ENCODE assay signal across 16 cellular contexts in the genomic region with DNA sequence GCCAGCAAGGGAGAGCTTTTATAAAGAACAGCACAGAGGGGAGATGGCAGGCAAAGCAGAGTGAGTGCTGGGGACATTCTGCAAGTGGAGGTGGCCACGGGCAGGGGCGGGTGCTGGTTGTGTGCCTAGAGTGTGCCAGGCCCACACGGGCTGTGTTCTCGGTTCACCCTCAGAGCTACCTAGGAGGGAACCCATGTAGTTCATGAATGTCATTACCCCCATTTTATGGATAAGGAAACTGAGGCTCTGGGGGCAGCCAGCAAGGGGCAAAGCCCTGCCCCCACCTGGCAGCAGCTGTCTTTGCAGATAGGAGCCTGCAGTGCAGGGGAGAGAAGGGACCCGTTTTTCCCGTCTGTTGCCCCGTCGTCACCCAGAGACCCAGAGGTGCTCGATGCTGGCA.
A peak's percentile ranks its signal among the peaks of the same experiment; 100 is the strongest.
DNase-seq lines count a peak whose midpoint lies in the region; ATAC-seq and TF ChIP-seq lines count a peak whose summit lies in the region.
"Had no signal": no experiment of that assay in that cellular context is flagged by ENCODE, and none has a peak within 500 bp of the region (broad histone marks: within the 10 kb centered on the region; RNA-seq: fewer than 3 reads in every experiment).

No MANE protein-coding gene starts in this region.

- H3K36me3 Mint-ChIP-seq in CD14-positive monocyte = peaks cover 6 to 10% of the 10 kb centered on the region in 2 donors
- peaks cover 6% of the 10 kb centered on the region for H3K36me3 Mint-ChIP-seq in activated naive CD8-positive, alpha-beta T cell treated with anti-CD3 and anti-CD28 coated beads for 36 hours
- H3K36me3 Mint-ChIP-seq: CD8-positive, alpha-beta T cell had no signal

- no peak overlapping the region for H3K9ac ChIP-seq in neuronal stem cell (ENCODE audit: low read depth, low read length, poor library complexity)
- H3K9ac ChIP-seq: GM23248 had no signal

- 0 out of 2 replicates have a peak, but pooled peaks cover 4% of the 10 kb centered on the region for H3K9me3 ChIP-seq in Panc1 (ENCODE audit: control insufficient read depth, insufficient read depth, low read depth, low read length)
- H3K9me3 ChIP-seq in neuronal stem cell (replicated peaks in 1 of 2; ENCODE audit: control insufficient read depth in 2 of 2, insufficient read depth in 1 of 2, low read depth in 1 of 2, low read length in 2 of 2) = peaks cover 6 to 17% of the 10 kb centered on the region in 2 donors

- peak overlapping the region; percentile 67 for H2AK5ac ChIP-seq in neuronal stem cell (ENCODE audit: low read depth, low read length)

- no peak overlapping the region for H2AFZ ChIP-seq in neuronal stem cell (ENCODE audit: low read length)
- H2AFZ ChIP-seq: GM23248 had no signal

- ATAC-seq in Panc1 (0 out of 2 replicates have a peak, but pooled peaks have one; percentile 3), HG02642 (IDR thresholded peaks at IDR 0.05; ENCODE audit: poor library complexity, unreplicated experiment) (no peak)
- ATAC-seq: CD8-positive, alpha-beta T cell had no signal

- CTCF ChIA-PET in Panc1 (lab: Charles Lee) = no interaction called here

- TF ChIP-seq CTCF in CD14-positive monocyte (IDR thresholded peaks at IDR 0.05) (no peak), Panc1 (IDR thresholded peaks at IDR 0.05) (no peak)

- no peak overlapping the region for H2BK12ac ChIP-seq in neuronal stem cell (ENCODE audit: low read length)

- H3K4ac ChIP-seq in neuronal stem cell (ENCODE audit: low read length) = no peak overlapping the region

- H3K27me3 ChIP-seq in Panc1 (ENCODE audit: control insufficient read depth, insufficient read depth, low read length) (no peaks in the 10 kb centered on the region), neuronal stem cell (ENCODE audit: control insufficient read depth in 3 of 3, insufficient read depth in 3 of 3, low read depth in 1 of 3, low read length in 3 of 3) (peaks cover 0 to 28% (median 0%) of the 10 kb centered on the region in 3 experiments)

- intact Hi-C loops in CD14-positive monocyte (cut with micrococcal nuclease) = loop anchor here in 1 of 2 donors (10.0 kb wide), 1 partner anchor 88 kb away; the partner anchor contains the start of gene NCOR2
- intact Hi-C loops in Panc1 (cut with micrococcal nuclease; ENCODE audit: unreplicated experiment) = no loop called here

- no peak overlapping the region for H2BK15ac ChIP-seq in neuronal stem cell (ENCODE audit: low read length)

- peak overlapping the region; percentile 88 to 96 (median 91) for H3K27ac Mint-ChIP-seq in CD14-positive monocyte
- no peak overlapping the region for H3K27ac Mint-ChIP-seq in activated naive CD8-positive, alpha-beta T cell treated with anti-CD3 and anti-CD28 coated beads for 36 hours
- H3K27ac Mint-ChIP-seq: B cell; CD8-positive, alpha-beta T cell had no signal

- H3K79me1 ChIP-seq in neuronal stem cell (ENCODE audit: low read depth, low read length) = no peaks in the 10 kb centered on the region

- H2BK120ac ChIP-seq in neuronal stem cell (ENCODE audit: low read depth, low read length) = no peak overlapping the region

- H3K4me2 ChIP-seq in neuronal stem cell (ENCODE audit: insufficient read depth, low read length, poor library complexity, severe bottlenecking) = no peak overlapping the region

- peak overlapping the region; percentile 43 for H3K14ac ChIP-seq in neuronal stem cell (ENCODE audit: low read length)

- H3K18ac ChIP-seq in neuronal stem cell (ENCODE audit: low read length) = peak overlapping the region; percentile 67

- H3K9me3 Mint-ChIP-seq in CD14-positive monocyte = peaks cover 8 to 18% (median 13%) of the 10 kb centered on the region in 7 donors
- peaks cover 21% of the 10 kb centered on the region for H3K9me3 Mint-ChIP-seq in activated naive CD8-positive, alpha-beta T cell treated with anti-CD3 and anti-CD28 coated beads for 36 hours

- POLR2A ChIA-PET in Panc1 (lab: Charles Lee) = no interaction called here

- peak overlapping the region; percentile 62 to 80 for H3K4me3 Mint-ChIP-seq in CD14-positive monocyte
- H3K4me3 Mint-ChIP-seq in activated naive CD8-positive, alpha-beta T cell treated with anti-CD3 and anti-CD28 coated beads for 36 hours = no peak overlapping the region
- H3K4me3 Mint-ChIP-seq: B cell; CD8-positive, alpha-beta T cell had no signal

- no peak overlapping the region for H4K8ac ChIP-seq in neuronal stem cell (ENCODE audit: low read depth, low read length)

- no peak overlapping the region for H3K23ac ChIP-seq in neuronal stem cell (ENCODE audit: low read depth, low read length, poor library complexity)

- DNase-seq in CD14-positive monocyte (ENCODE audit: low spot score) (no peak), Panc1 (ENCODE audit: low read depth, low spot score) (no peak), neuronal stem cell (ENCODE audit: low spot score) (no peak), Kasumi-1 (lab: John Stamatoyannopoulos, UW) (no peak)
- no peak for DNase-seq in activated naive CD8-positive, alpha-beta T cell treated with anti-CD3 and anti-CD28 coated beads for 36 hours
- DNase-seq: CD8-positive, alpha-beta T cell; DMS79 treated with DMSO at 0.1 percent for 48 hours; GDM1; GM23248; Karpas-422; NCI-H1417 treated with DMSO at 0.1 percent for 48 hours; NCI-H2029 treated with DMSO at 0.1 percent for 48 hours; NCI-H524 had no signal

- H3K4me1 ChIP-seq in Panc1 (ENCODE audit: control insufficient read depth, insufficient read depth, low read length) = peaks cover 51% of the 10 kb centered on the region
- peaks cover 7 to 19% of the 10 kb centered on the region in 2 donors for H3K4me1 ChIP-seq in neuronal stem cell (ENCODE audit: control insufficient read depth in 2 of 2, insufficient read depth in 1 of 2, low read depth in 1 of 2, low read length in 2 of 2)

- no TSS peak for BruUV-seq in Panc1 (replicated peaks; lab: Mats Ljungman, UMichigan)

- H3K27ac ChIP-seq in Panc1 (ENCODE audit: low read length) (peak overlapping the region; percentile 79), cingulate gyrus (ENCODE audit: low read depth, low read length) (peak overlapping the region; percentile 29), neuronal stem cell (replicated peaks; ENCODE audit: low read length) (no peak overlapping the region)
- H3K27ac ChIP-seq: GM23248 had no signal

- no peak overlapping the region for H2BK5ac ChIP-seq in neuronal stem cell (ENCODE audit: low read length)

- H3K4me1 Mint-ChIP-seq in CD14-positive monocyte = peaks cover 72% of the 10 kb centered on the region
- peaks cover 3% of the 10 kb centered on the region for H3K4me1 Mint-ChIP-seq in activated naive CD8-positive, alpha-beta T cell treated with anti-CD3 and anti-CD28 coated beads for 36 hours
- H3K4me1 Mint-ChIP-seq: B cell had no signal

- in situ Hi-C loops in Panc1 (cut with HindIII; ENCODE audit: low pct_unique_long_range_greater_than_20kb, low sequenced_read_pairs) = no loop called here

- H3K4me3 ChIP-seq in Panc1 (ENCODE audit: low read depth in 2 of 2, low read length in 2 of 2) = no peak overlapping the region
- H3K4me3 ChIP-seq in neuronal stem cell (ENCODE audit: low read length in 2 of 2) = no peak overlapping the region
- H3K4me3 ChIP-seq: GM23248 had no signal

- H3K36me3 ChIP-seq in Panc1 (ENCODE audit: control insufficient read depth, insufficient read depth, low read length) = no peaks in the 10 kb centered on the region
- H3K36me3 ChIP-seq in neuronal stem cell (replicated peaks in 1 of 2; ENCODE audit: control insufficient read depth in 2 of 2, insufficient read depth in 2 of 2, low read length in 2 of 2) = no peaks in the 10 kb centered on the region

- H3K27me3 Mint-ChIP-seq in CD14-positive monocyte (ENCODE audit: low read depth in 3 of 3) = peaks cover 0 to 2% (median 0%) of the 10 kb centered on the region in 3 donors
- H3K27me3 Mint-ChIP-seq in activated naive CD8-positive, alpha-beta T cell treated with anti-CD3 and anti-CD28 coated beads for 36 hours = peaks cover 4% of the 10 kb centered on the region

- no peak overlapping the region for H4K91ac ChIP-seq in neuronal stem cell (ENCODE audit: low read depth, low read length, poor library complexity)

- no CpG with 5 or more reads among the region's 9 CpGs for WGBS in neuronal stem cell (ENCODE audit: extremely low coverage in 2 of 2, insufficient read length in 2 of 2, insufficient replicate concordance in 1 of 2), 2 donors
